In genomic region chr9:127035948-127036347, GRCh38 we compare ENCODE assay signal across 13 cellular contexts.
DNase-seq lines count a peak whose midpoint lies in the region; ATAC-seq and TF ChIP-seq lines count a peak whose summit lies in the region.
"Had no signal": no experiment of that assay in that cellular context is flagged by ENCODE, and none has a peak within 500 bp of the region (broad histone marks: within the 10 kb centered on the region; RNA-seq: fewer than 3 reads in every experiment).

No MANE protein-coding gene starts in this region.

- H3K4me2 ChIP-seq in smooth muscle cell, result no peak overlapping the region
- H3K4me2 ChIP-seq: hepatocyte had no signal

- in situ Hi-C loops in G401 (cut with HindIII; ENCODE audit: low sequenced_read_pairs), result no loop called here

- H3K4me3 Mint-ChIP-seq in immature natural killer cell, result no peak overlapping the region
- H3K4me3 Mint-ChIP-seq: nephron had no signal

- no peak overlapping the region for H2AFZ ChIP-seq in smooth muscle cell (ENCODE audit: low read depth)
- H2AFZ ChIP-seq: hepatocyte had no signal

- no peaks in the 10 kb centered on the region for H4K20me1 ChIP-seq in smooth muscle cell (ENCODE audit: low read depth)

- H3K9me3 ChIP-seq in esophagus muscularis mucosa (no peaks in the 10 kb centered on the region), lower lobe of right lung (no peaks in the 10 kb centered on the region), spleen (no peaks in the 10 kb centered on the region), SJCRH30 (replicated peaks) (no peaks in the 10 kb centered on the region), smooth muscle cell (replicated peaks; ENCODE audit: low read depth) (no peaks in the 10 kb centered on the region)

- DNase-seq in G401 (ENCODE audit: low spot score) (peak; percentile 50), esophagus muscularis mucosa (ENCODE audit: extremely low spot score) (no peak), lower lobe of right lung (no peak), spleen (no peak), SJCRH30 (no peak), smooth muscle cell (lab: John Stamatoyannopoulos, UW; ENCODE audit: unreplicated experiment) (no peak), immature natural killer cell (no peak), ecto neural progenitor cell (ENCODE audit: low spot score) (no peak)
- DNase-seq: GDM1 had no signal

- H3K4me1 ChIP-seq in esophagus muscularis mucosa (peaks cover 22 to 36% (median 28%) of the 10 kb centered on the region in 4 donors), lower lobe of right lung (no peaks in the 10 kb centered on the region), spleen (peaks cover 0 to 6% (median 0%) of the 10 kb centered on the region in 6 donors), SJCRH30 (peaks cover 12% of the 10 kb centered on the region), smooth muscle cell (ENCODE audit: low read depth) (no peaks in the 10 kb centered on the region)

- H3K27ac ChIP-seq in esophagus muscularis mucosa (replicated peaks in 1 of 4), result peak overlapping the region; percentile 50 to 61 (median 54)
- H3K27ac ChIP-seq in lower lobe of right lung, result peak overlapping the region; percentile 61
- H3K27ac ChIP-seq in spleen, result peak overlapping the region in 6 of 8 donors; percentile 9 to 39 (median 29)
- no peak overlapping the region for H3K27ac ChIP-seq in SJCRH30
- no peak overlapping the region for H3K27ac ChIP-seq in smooth muscle cell (ENCODE audit: low read depth)
- H3K27ac ChIP-seq: cardiac muscle cell, hepatocyte had no signal

- H3K79me2 ChIP-seq in smooth muscle cell (ENCODE audit: low read depth), result no peaks in the 10 kb centered on the region
- H3K79me2 ChIP-seq: hepatocyte had no signal

- ATAC-seq in lower lobe of right lung, result peak; percentile 35 to 55
- ATAC-seq: K562 had no signal

- H3F3A ChIP-seq in smooth muscle cell (ENCODE audit: low read depth), result no peaks in the 10 kb centered on the region

- no peak overlapping the region for H3K9ac ChIP-seq in smooth muscle cell (ENCODE audit: low read depth)

- TF ChIP-seq CTCF in esophagus muscularis mucosa (IDR thresholded peaks at IDR 0.05) (no peak), lower lobe of right lung (IDR thresholded peaks at IDR 0.05) (no peak), spleen (IDR thresholded peaks at IDR 0.05 in 8 of 11, conservative IDR thresholded peaks at IDR 0.05 in 3 of 11) (no peak), smooth muscle cell (IDR thresholded peaks at IDR 0.05; ENCODE audit: borderline replicate concordance, insufficient read depth, poor library complexity, severe bottlenecking) (no peak)

- H3K36me3 ChIP-seq in esophagus muscularis mucosa (no peaks in the 10 kb centered on the region), lower lobe of right lung (no peaks in the 10 kb centered on the region), spleen (peaks cover 0 to 14% (median 0%) of the 10 kb centered on the region in 6 donors), SJCRH30 (no peaks in the 10 kb centered on the region), smooth muscle cell (ENCODE audit: low read depth) (no peaks in the 10 kb centered on the region)
- H3K36me3 ChIP-seq: cardiac muscle cell had no signal

- H3K27me3 ChIP-seq in esophagus muscularis mucosa (no peaks in the 10 kb centered on the region), lower lobe of right lung (ENCODE audit: low read depth) (no peaks in the 10 kb centered on the region), spleen (replicated peaks in 1 of 7) (no peaks in the 10 kb centered on the region), SJCRH30 (no peaks in the 10 kb centered on the region), smooth muscle cell (ENCODE audit: low read depth) (no peaks in the 10 kb centered on the region)
- H3K27me3 ChIP-seq: cardiac muscle cell, hepatocyte had no signal

- H3K4me3 ChIP-seq in esophagus muscularis mucosa (no peak overlapping the region), lower lobe of right lung (no peak overlapping the region), spleen (no peak overlapping the region), SJCRH30 (no peak overlapping the region), smooth muscle cell (no peak overlapping the region)
- H3K4me3 ChIP-seq: cardiac muscle cell, hepatocyte, K562 had no signal

- TF ChIP-seq POLR2A in esophagus muscularis mucosa (IDR thresholded peaks at IDR 0.05; ENCODE audit: low read depth) (no peak), spleen (IDR thresholded peaks at IDR 0.05) (no peak)

- intact Hi-C loops in esophagus muscularis mucosa (cut with DNase I) (no loop called here), lower lobe of right lung (cut with DNase I) (no loop called here), spleen (cut with DNase I; ENCODE audit: low total_unique reads) (no loop called here)

- H3K4me1 Mint-ChIP-seq in immature natural killer cell, result no peaks in the 10 kb centered on the region

- no peak for TF ChIP-seq EP300 in esophagus muscularis mucosa (IDR thresholded peaks at IDR 0.05)

- no peaks in the 10 kb centered on the region for H3K9me3 Mint-ChIP-seq in immature natural killer cell
- H3K9me3 Mint-ChIP-seq: nephron had no signal

- H3K36me3 Mint-ChIP-seq in immature natural killer cell, result peaks cover 4 to 13% (median 5%) of the 10 kb centered on the region in 3 donors

- H3K27me3 Mint-ChIP-seq in immature natural killer cell (ENCODE audit: low read depth in 3 of 3), result no peaks in the 10 kb centered on the region

- no peak overlapping the region for H3K27ac Mint-ChIP-seq in immature natural killer cell
- H3K27ac Mint-ChIP-seq: nephron had no signal

- WGBS in esophagus muscularis mucosa, result 94% methylated on average over 4 of the region's 4 CpGs
- 78 to 86% (median 81%) methylated on average over 4 of the region's 4 CpGs for WGBS in spleen, 5 donors
- 85% methylated on average over 4 of the region's 4 CpGs for WGBS in smooth muscle cell (ENCODE audit: low lambda C conversion rate)

Comparison
In these comparisons a context has a peak if more than half of its experiments do, and no peak if none do; other contexts are left out.
1. H3K27ac ChIP-seq: peak in esophagus muscularis mucosa (4 of 4), lower lobe of right lung (single experiment) and spleen (6 of 8); none in SJCRH30 (single experiment) and smooth muscle cell (single experiment).